Comparison of ENCODE assay signal across 10 cellular contexts in genomic region chr19:46297700-46298476, GRCh38. TPM values are rescaled to one million over a fixed set of nuclear protein-coding genes. Genes with fewer than 3 reads are reported as not detected.
DNase-seq lines count a peak whose midpoint lies in the region; ATAC-seq, FAIRE-seq and TF ChIP-seq lines count a peak whose summit lies in the region.
"Had no signal": no experiment of that assay in that cellular context is flagged by ENCODE, and none has a peak within 500 bp of the region (broad histone marks: within the 10 kb centered on the region; RNA-seq: fewer than 3 reads in every experiment).

No MANE protein-coding gene starts in this region.

- no peaks in the 10 kb centered on the region for H3F3A ChIP-seq in DOHH2 (ENCODE audit: control insufficient read depth, insufficient read depth)

- no peaks in the 10 kb centered on the region for H3K9me3 Mint-ChIP-seq in activated T-cell treated with anti-CD3 and anti-CD28 coated beads, Interleukin-2, amount 50 U/mL, for 4 hours

- 12% methylated on average over 16 of the region's 19 CpGs for WGBS in K562 (ENCODE audit: insufficient coverage, low coverage, missing lambda C conversion rate)
- 25% methylated on average over 18 of the region's 19 CpGs for WGBS in prostate gland

- no TSS peak for BruUV-seq in K562 (replicated peaks; lab: Mats Ljungman, UMichigan)

- ATAC-seq in K562, result peak; percentile 76
- no peak for ATAC-seq in activated T-cell treated with anti-CD3 and anti-CD28 coated beads, Interleukin-2, amount 50 U/mL, for 4 hours
- no peak for ATAC-seq in HG02870 (IDR thresholded peaks at IDR 0.05; ENCODE audit: unreplicated experiment)

- no peak overlapping the region for H2AFZ ChIP-seq in K562 (ENCODE audit: low read depth, low read length)

- TF ChIP-seq RAD21 in K562 (CRISPR knock-in tag; conservative IDR thresholded peaks at IDR 0.05 in 1 of 2, IDR thresholded peaks at IDR 0.05 in 1 of 2), result no peak

- CTCF ChIA-PET in K562 (lab: Yijun Ruan, JAX; ENCODE audit: low intra/inter-chr PET ratio), result no interaction called here

- no peak for TF ChIP-seq POLR2A in K562 (conservative IDR thresholded peaks at IDR 0.05)
- TF ChIP-seq POLR2A in prostate gland (IDR thresholded peaks at IDR 0.05), result no peak

- DNase-seq in K562 (ENCODE audit: extremely low read depth in 1 of 4, low spot score in 3 of 4), result peak; percentile 20 to 55 (median 54)
- DNase-seq in hypothalamus (lab: John Stamatoyannopoulos, UW), result peak in 42 of 51 donors; percentile 5 to 80 (median 56)
- DNase-seq in prostate gland (ENCODE audit: low spot score), result peak; percentile 36
- DNase-seq in activated T-cell treated with anti-CD3 and anti-CD28 coated beads, Interleukin-2, amount 50 U/mL, for 4 hours, result no peak
- no peak for DNase-seq in activated CD4-positive, alpha-beta T cell treated with anti-CD3 and anti-CD28 coated beads, Interleukin-2, amount 50 U/mL, for 4 hours
- no peak for DNase-seq in NK-92 (lab: John Stamatoyannopoulos, UW; ENCODE audit: unreplicated experiment)
- DNase-seq: activated naive CD4-positive, alpha-beta T cell treated with Interleukin-2 at 50 U/mL for 16 hours; retina had no signal

- no peaks in the 10 kb centered on the region for H3K36me3 Mint-ChIP-seq in activated T-cell treated with anti-CD3 and anti-CD28 coated beads, Interleukin-2, amount 50 U/mL, for 4 hours (ENCODE audit: insufficient read depth)

- H3K9me2 ChIP-seq in DOHH2 (replicated peaks; ENCODE audit: control insufficient read depth, low read length), result no peaks in the 10 kb centered on the region

- no peak overlapping the region; a peak in 1 of 4 replicates for H3K9ac ChIP-seq in K562 (ENCODE audit: insufficient read depth in 1 of 2, low read depth in 2 of 2, low read length in 2 of 2)

- no peak for TF ChIP-seq EP300 in K562 (IDR thresholded peaks at IDR 0.05; ENCODE audit: low read length)

- peaks cover 7% of the 10 kb centered on the region; the same call in 1 of the 2 replicates for H3K4me1 ChIP-seq in DOHH2 (ENCODE audit: control insufficient read depth, low read length)
- H3K4me1 ChIP-seq in K562 (replicated peaks in 1 of 2; ENCODE audit: control insufficient read depth in 2 of 2, insufficient read depth in 2 of 2, low read length in 2 of 2), result peaks cover 0 to 24% of the 10 kb centered on the region in 2 experiments; a peak in 2 of 5 replicates
- peaks cover 20% of the 10 kb centered on the region for H3K4me1 ChIP-seq in prostate gland (replicated peaks)

- H3K9me3 ChIP-seq in DOHH2 (ENCODE audit: control insufficient read depth, insufficient read depth, low read length), result no peaks in the 10 kb centered on the region
- no peaks in the 10 kb centered on the region for H3K9me3 ChIP-seq in K562 (replicated peaks; ENCODE audit: control insufficient read depth, insufficient read depth, low read depth, low read length)
- H3K9me3 ChIP-seq in prostate gland, result no peaks in the 10 kb centered on the region

- no peak for FAIRE-seq in K562 (lab: Jason Lieb, UNC)

- H3K27me3 Mint-ChIP-seq in activated T-cell treated with anti-CD3 and anti-CD28 coated beads, Interleukin-2, amount 50 U/mL, for 4 hours (ENCODE audit: low read depth), result peaks cover 37% of the 10 kb centered on the region

- no peaks in the 10 kb centered on the region for H3K36me3 ChIP-seq in DOHH2 (ENCODE audit: control insufficient read depth, low read length)
- H3K36me3 ChIP-seq in K562 (ENCODE audit: control insufficient read depth, insufficient read depth, low read length), result no peaks in the 10 kb centered on the region
- H3K36me3 ChIP-seq in prostate gland, result no peaks in the 10 kb centered on the region

- POLR2A ChIA-PET in K562 (lab: Yijun Ruan, JAX), result interaction anchor here (0.6 to 1.2 kb wide), 3 partner anchors 16 to 232 kb away, joined by 3 to 5 read pairs (median 3); no protein-coding TSS in a partner anchor

- peak; percentile 19 for TF ChIP-seq CTCF in DOHH2 (IDR thresholded peaks at IDR 0.05; ENCODE audit: low read depth, low read length, poor library complexity, severe bottlenecking)
- TF ChIP-seq CTCF in K562 (IDR thresholded peaks at IDR 0.05 in 2 of 3, conservative IDR thresholded peaks at IDR 0.05 in 1 of 3; ENCODE audit: insufficient read depth in 2 of 3, low read depth in 1 of 3, low read length in 3 of 3), result 0 out of 6 replicates have a peak, but pooled peaks of 1 of the 3 experiments have one; percentile 10
- TF ChIP-seq CTCF in prostate gland (IDR thresholded peaks at IDR 0.05), result peak in 1 of 4 experiments; percentile 30

- H3K4me3 ChIP-seq in DOHH2 (ENCODE audit: low read length) (no peak overlapping the region), K562 (no peak overlapping the region), prostate gland (peak overlapping the region; percentile 25 to 34)

- H3K79me2 ChIP-seq in DOHH2 (ENCODE audit: control insufficient read depth, low read length) (no peaks in the 10 kb centered on the region), K562 (ENCODE audit: control insufficient read depth, insufficient read depth, low read length) (no peaks in the 10 kb centered on the region)

- intact Hi-C loops in K562 (cut with micrococcal nuclease) (no loop called here), prostate gland (cut with DNase I) (no loop called here)

- in situ Hi-C loops in K562 (cut with MboI), result no loop called here

- H3K4me2 ChIP-seq in DOHH2 (ENCODE audit: low read length), result no peak overlapping the region
- no peak overlapping the region for H3K4me2 ChIP-seq in K562 (ENCODE audit: insufficient read depth, low read length)

- no peak overlapping the region for H3K27ac ChIP-seq in DOHH2 (ENCODE audit: low read depth, low read length)
- no peak overlapping the region for H3K27ac ChIP-seq in K562 (ENCODE audit: extremely low read depth, low read depth, low read length)
- H3K27ac ChIP-seq in prostate gland, result peak overlapping the region; percentile 91 to 95

- no peaks in the 10 kb centered on the region for H3K9me1 ChIP-seq in K562 (ENCODE audit: control insufficient read depth, insufficient read depth, low read length)

- H3K27me3 ChIP-seq in DOHH2 (ENCODE audit: control insufficient read depth, low read length) (peaks cover 3% of the 10 kb centered on the region; the same call in 1 of the 2 replicates), K562 (ENCODE audit: control insufficient read depth in 2 of 2, insufficient read depth in 2 of 2, low read length in 2 of 2) (peaks cover 0 to 7% of the 10 kb centered on the region in 2 experiments; a peak in 2 of 5 replicates), prostate gland (replicated peaks; ENCODE audit: insufficient read depth) (no peaks in the 10 kb centered on the region)

- H3K4me1 Mint-ChIP-seq in activated T-cell treated with anti-CD3 and anti-CD28 coated beads, Interleukin-2, amount 50 U/mL, for 4 hours (ENCODE audit: low read depth), result no peaks in the 10 kb centered on the region

- no peaks in the 10 kb centered on the region for H4K20me1 ChIP-seq in DOHH2 (ENCODE audit: control insufficient read depth, insufficient read depth, low read depth, low read length)
- no peaks in the 10 kb centered on the region for H4K20me1 ChIP-seq in K562 (replicated peaks; ENCODE audit: control insufficient read depth, insufficient read depth, low read length)

- no peak overlapping the region for H3K4me3 Mint-ChIP-seq in activated T-cell treated with anti-CD3 and anti-CD28 coated beads, Interleukin-2, amount 50 U/mL, for 4 hours

RNA-seq across cellular contexts. Expression of gene HIF3A, which starts 1.0 kb away (rescaled TPM):
- total RNA-seq in K562 (2011; cell fraction: chromatin; rRNA removed; ENCODE audit: low replicate concordance), result not detected in 2 replicates
- total RNA-seq in K562 (2011; cell fraction: nucleolus; rRNA removed), result not detected in 2 replicates
- not detected in 2 replicates for total RNA-seq in K562 (2011; cell fraction: nucleoplasm; rRNA removed)
- total RNA-seq in K562 (2014; rRNA removed) (not detected in 2 replicates), K562 (2014; rRNA removed; fragmentation: Illumina TruSeq; extraction: Trizol) (not detected in 2 replicates), K562 (2015; rRNA removed; fragmentation: Illumina TruSeq; extraction: Trizol) (not detected in 2 replicates), K562 (2021) (0.29 TPM in 1 of 2 replicates, not detected in the other), prostate gland (10 to 100 TPM; 42.8 to 97.6 TPM)
- polyA plus RNA-seq in K562 (2011; rRNA removed) (not detected in 2 replicates), K562 (2014; fragmentation: Illumina TruSeq; extraction: Trizol) (not detected in 2 replicates), K562 (2014; fragmentation: Nextera tagmentation; extraction: Ambion mirVana) (not detected), K562 (2014; rRNA removed) (not detected in 2 replicates)
- 0.09 TPM in 1 of 2 replicates, not detected in the other for polyA plus RNA-seq in K562 (2011; cell fraction: cytosol; rRNA removed)
- polyA plus RNA-seq in K562 (2011; cell fraction: nucleus; rRNA removed), result not detected in 2 replicates
- 0.04 TPM in 1 of 2 replicates, not detected in the other for polyA plus RNA-seq in K562 (2012)
- not detected in 2 replicates for polyA minus RNA-seq in K562 (2011; rRNA and poly(A)+ RNA removed)
- not detected in 2 replicates for polyA minus RNA-seq in K562 (2011; cell fraction: cytosol; rRNA and poly(A)+ RNA removed)
- polyA minus RNA-seq in K562 (2011; cell fraction: nucleus; rRNA and poly(A)+ RNA removed), result not detected in 2 replicates
- total RNA-seq in activated T-cell treated with anti-CD3 and anti-CD28 coated beads, Interleukin-2, amount 50 U/mL, for 4 hours, result under 1 TPM in 1 of 3 donors, not detected in 2; 0.54 TPM

RNA-seq across cellular contexts. Expression of gene PPP5C, which starts 49.0 kb away (rescaled TPM):
- 203 and 276 TPM in 2 replicates for total RNA-seq in K562 (2011; cell fraction: chromatin; rRNA removed; ENCODE audit: low replicate concordance)
- total RNA-seq in K562 (2011; cell fraction: nucleolus; rRNA removed), result 178 and 192 TPM in 2 replicates
- 188 and 196 TPM in 2 replicates for total RNA-seq in K562 (2011; cell fraction: nucleoplasm; rRNA removed)
- total RNA-seq in K562 (2014; rRNA removed) (109 and 143 TPM in 2 replicates), K562 (2014; rRNA removed; fragmentation: Illumina TruSeq; extraction: Trizol) (60.3 and 69.4 TPM in 2 replicates), K562 (2015; rRNA removed; fragmentation: Illumina TruSeq; extraction: Trizol) (86.3 and 88.6 TPM in 2 replicates), K562 (2021) (99.9 and 108 TPM in 2 replicates), prostate gland (10 to 100 TPM; 81.4 to 84.3 TPM)
- polyA plus RNA-seq in K562 (2011; rRNA removed) (131 and 136 TPM in 2 replicates), K562 (2014; fragmentation: Illumina TruSeq; extraction: Trizol) (163 and 166 TPM in 2 replicates), K562 (2014; fragmentation: Nextera tagmentation; extraction: Ambion mirVana) (1 to 10 TPM; 1.9 to 4.9 TPM), K562 (2014; rRNA removed) (134 and 145 TPM in 2 replicates)
- polyA plus RNA-seq in K562 (2011; cell fraction: cytosol; rRNA removed), result 165 and 193 TPM in 2 replicates
- 282 and 334 TPM in 2 replicates for polyA plus RNA-seq in K562 (2011; cell fraction: nucleus; rRNA removed)
- 81.0 and 88.2 TPM in 2 replicates for polyA plus RNA-seq in K562 (2012)
- polyA minus RNA-seq in K562 (2011; rRNA and poly(A)+ RNA removed), result 119 and 149 TPM in 2 replicates
- 72.9 and 88.8 TPM in 2 replicates for polyA minus RNA-seq in K562 (2011; cell fraction: cytosol; rRNA and poly(A)+ RNA removed)
- polyA minus RNA-seq in K562 (2011; cell fraction: nucleus; rRNA and poly(A)+ RNA removed), result 84.4 and 101 TPM in 2 replicates
- 100 to 1,000 TPM; 149 to 154 (median 154) TPM for total RNA-seq in activated T-cell treated with anti-CD3 and anti-CD28 coated beads, Interleukin-2, amount 50 U/mL, for 4 hours

Comparison
In these comparisons a context has a peak if more than half of its experiments do, and no peak if none do; other contexts are left out.
1. H3K27ac ChIP-seq: peak in prostate gland (2 of 2); none in DOHH2 (single experiment) and K562 (single experiment).
2. H3K4me3 ChIP-seq: peak in prostate gland (2 of 2); none in DOHH2 (single experiment) and K562 (single experiment).
3. DNase-seq: peak in K562 (4 of 4), hypothalamus (42 of 51) and prostate gland (single experiment); none in activated T-cell treated with anti-CD3 and anti-CD28 coated beads, Interleukin-2, amount 50 U/mL, for 4 hours (single experiment), activated CD4-positive, alpha-beta T cell treated with anti-CD3 and anti-CD28 coated beads, Interleukin-2, amount 50 U/mL, for 4 hours (0 of 2) and NK-92 (single experiment).
4. RNA of gene HIF3A, which starts 1.0 kb away (total RNA-seq): 42.8 to 97.6 TPM in prostate gland; 0.54 TPM in activated T-cell treated with anti-CD3 and anti-CD28 coated beads, Interleukin-2, amount 50 U/mL, for 4 hours and 0.29 TPM in K562; every median in the first group is over 10 times any median in the second.